ENCODE assay signal across 27 cellular contexts in genomic region chr5:134749415-134749814, GRCh38. TPM values are rescaled to one million over a fixed set of nuclear protein-coding genes. Genes with fewer than 3 reads are reported as not detected.
A peak's percentile ranks its signal among the peaks of the same experiment; 100 is the strongest.
DNase-seq lines count a peak whose midpoint lies in the region; ATAC-seq, FAIRE-seq and TF ChIP-seq lines count a peak whose summit lies in the region.
"Had no signal": no experiment of that assay in that cellular context is flagged by ENCODE, and none has a peak within 500 bp of the region (broad histone marks: within the 10 kb centered on the region; RNA-seq: fewer than 3 reads in every experiment).

No MANE protein-coding gene starts in this region.

- TF ChIP-seq RAD21 in GM12878 (IDR thresholded peaks at IDR 0.05; ENCODE audit: insufficient read depth, low read depth, low read length): no peak

- no peak overlapping the region for H3K4me3 ChIP-seq in BLaER1
- no peak overlapping the region for H3K4me3 ChIP-seq in HAP-1
- no peak overlapping the region for H3K4me3 ChIP-seq in GM12878
- no peak overlapping the region for H3K4me3 ChIP-seq in PC-3 (ENCODE audit: low read length)
- H3K4me3 ChIP-seq in stomach: no peak overlapping the region
- H3K4me3 ChIP-seq: cardiac muscle cell, MG63, SJCRH30, vagina had no signal

- RAD21 ChIA-PET in GM12878 (lab: Charles Lee; ENCODE audit: unreplicated experiment): no interaction called here

- H3K27ac ChIP-seq in BLaER1: no peak overlapping the region
- H3K27ac ChIP-seq in GM12878 (ENCODE audit: control insufficient read depth, insufficient read depth): no peak overlapping the region
- no peak overlapping the region for H3K27ac ChIP-seq in PC-3 (ENCODE audit: low read length)
- no peak overlapping the region for H3K27ac ChIP-seq in stomach
- H3K27ac ChIP-seq: cardiac muscle cell, SJCRH30, vagina had no signal

- peak overlapping the region; percentile 45 for H3K27ac Mint-ChIP-seq in memory B cell

- peaks cover 4% of the 10 kb centered on the region for H3K4me1 Mint-ChIP-seq in memory B cell

- no peaks in the 10 kb centered on the region for H3K27me3 ChIP-seq in BLaER1
- H3K27me3 ChIP-seq in HAP-1 (ENCODE audit: low read depth): no peaks in the 10 kb centered on the region
- H3K27me3 ChIP-seq in GM12878 (replicated peaks in 1 of 2; ENCODE audit: control insufficient read depth in 2 of 2, insufficient read depth in 2 of 2, low read length in 1 of 2): no peaks in the 10 kb centered on the region
- H3K27me3 ChIP-seq in PC-3 (ENCODE audit: low read length): no peaks in the 10 kb centered on the region
- H3K27me3 ChIP-seq in stomach: no peaks in the 10 kb centered on the region
- H3K27me3 ChIP-seq: cardiac muscle cell, MG63, SJCRH30, vagina had no signal

- peaks cover 3% of the 10 kb centered on the region for H3K36me3 Mint-ChIP-seq in memory B cell

- BruUV-seq in GM12878 (replicated peaks; lab: Mats Ljungman, UMichigan) (no TSS peak), PC-3 (replicated peaks; lab: Mats Ljungman, UMichigan) (no TSS peak)

- SMC1A ChIA-PET in GM12878 (lab: Charles Lee; ENCODE audit: uncharacterized antibody, unreplicated experiment): interaction anchor here (0.7 kb wide), 1 partner anchor 13 kb away, joined by 3 read pairs; no protein-coding TSS in a partner anchor

- no peak for TF ChIP-seq POLR2A in GM12878 (IDR thresholded peaks at IDR 0.05; ENCODE audit: low read depth, low read length)
- no peak for TF ChIP-seq POLR2A in stomach (IDR thresholded peaks at IDR 0.05)

- H3K36me3 ChIP-seq in BLaER1: peaks cover 48% of the 10 kb centered on the region
- H3K36me3 ChIP-seq in HAP-1 (replicated peaks): peaks cover 13% of the 10 kb centered on the region
- H3K36me3 ChIP-seq in GM12878 (ENCODE audit: control insufficient read depth in 2 of 2, insufficient read depth in 2 of 2, low read length in 1 of 2): no peaks in the 10 kb centered on the region; a peak in 2 of 4 replicates
- no peaks in the 10 kb centered on the region for H3K36me3 ChIP-seq in PC-3 (ENCODE audit: low read depth, low read length)
- peaks cover 0 to 39% (median 35%) of the 10 kb centered on the region in 4 donors for H3K36me3 ChIP-seq in stomach

- ATAC-seq in GM12878 (no peak), memory B cell (ENCODE audit: low read depth) (no peak), PC-3 (no peak), GM21529 (IDR thresholded peaks at IDR 0.05; ENCODE audit: unreplicated experiment) (no peak)
- ATAC-seq: left cardiac atrium had no signal

- peak; percentile 24 to 78 for DNase-seq in HAP-1 (ENCODE audit: low spot score in 2 of 2)
- no peak for DNase-seq in GM12878 (ENCODE audit: low read depth, low spot score)
- DNase-seq in memory B cell (ENCODE audit: low spot score in 2 of 2): no peak
- DNase-seq in PC-3: no peak
- DNase-seq in NCI-H146 (lab: John Stamatoyannopoulos, UW): no peak
- DNase-seq in stomach: no peak
- DNase-seq: activated CD4-positive, alpha-beta T cell treated with anti-CD3 and anti-CD28 coated beads for 1 hour; activated CD8-positive, alpha-beta memory T cell treated with anti-CD3 and anti-CD28 coated beads for 24 hours; activated T-cell treated with anti-CD3 and anti-CD28 coated beads, Interleukin-2, amount 50 U/mL, for 1 hour; amniotic stem cell; cortex of kidney; DND-41; left cardiac atrium; MG63; NCI-H1436 treated with DMSO at 0.1 percent for 48 hours; NCI-H524; NK-92 treated with Interleukin-12 subunit alpha and Interleukin-12 subunit beta, amount 100 ng/mL, for 24 hours; occipital lobe; SJCRH30; small intestine; stimulated activated CD4-positive, alpha-beta T cell treated with anti-CD3 and anti-CD28 coated beads, Interleukin-1b, Interleukin-23, amount 100 ng/mL, for 48 hours had no signal

- H3K4me1 ChIP-seq in BLaER1 (peaks cover 14% of the 10 kb centered on the region), HAP-1 (peaks cover 13% of the 10 kb centered on the region), GM12878 (ENCODE audit: control insufficient read depth, insufficient read depth, low read length) (no peaks in the 10 kb centered on the region), PC-3 (ENCODE audit: insufficient read depth, low read length) (no peaks in the 10 kb centered on the region), stomach (no peaks in the 10 kb centered on the region)
- H3K4me1 ChIP-seq: SJCRH30, vagina had no signal

- no peak overlapping the region for H3K4me3 Mint-ChIP-seq in memory B cell

- H3F3A ChIP-seq in PC-3 (ENCODE audit: low read length, unreplicated experiment): no peaks in the 10 kb centered on the region

- no peak for FAIRE-seq in GM12878 (lab: Jason Lieb, UNC)
- FAIRE-seq: endometrium, RCC 7860, small intestine had no signal

- TF ChIP-seq EP300 in GM12878 (IDR thresholded peaks at IDR 0.05; ENCODE audit: borderline replicate concordance in 1 of 2, control insufficient read depth in 1 of 2, low read depth in 2 of 2, low read length in 2 of 2) (no peak), stomach (IDR thresholded peaks at IDR 0.05) (no peak)

- H3K9me2 ChIP-seq in PC-3 (replicated peaks; ENCODE audit: low read length): no peaks in the 10 kb centered on the region

- H3K27me3 Mint-ChIP-seq in memory B cell: no peaks in the 10 kb centered on the region

- H3K4me2 ChIP-seq in BLaER1 (no peak overlapping the region), GM12878 (ENCODE audit: control insufficient read depth, insufficient read depth) (no peak overlapping the region), PC-3 (ENCODE audit: low read length) (no peak overlapping the region)

- 30% methylated on average over 3 of the region's 3 CpGs for WGBS in GM12878 (ENCODE audit: insufficient coverage, insufficient replicate concordance, low lambda C conversion rate, missing lambda C conversion rate)
- 88 to 100% (median 92%) methylated on average over 3 of the region's 3 CpGs for WGBS in stomach, 5 donors

- H4K20me1 ChIP-seq in BLaER1 (no peaks in the 10 kb centered on the region), GM12878 (ENCODE audit: control insufficient read depth, insufficient read depth) (no peaks in the 10 kb centered on the region), PC-3 (ENCODE audit: low read length) (no peaks in the 10 kb centered on the region)

- TF ChIP-seq CTCF in GM12878 (IDR thresholded peaks at IDR 0.05 in 2 of 3, conservative IDR thresholded peaks at IDR 0.05 in 1 of 3; ENCODE audit: control insufficient read depth in 2 of 3, extremely low read depth in 1 of 3, insufficient read depth in 1 of 3, low read depth in 3 of 3, low read length in 3 of 3): no peak
- no peak for TF ChIP-seq CTCF in PC-3 (conservative IDR thresholded peaks at IDR 0.05; ENCODE audit: low read depth, low read length)
- TF ChIP-seq CTCF in stomach (IDR thresholded peaks at IDR 0.05): no peak

- H3K9me3 ChIP-seq in BLaER1 (no peaks in the 10 kb centered on the region), HAP-1 (no peaks in the 10 kb centered on the region), GM12878 (replicated peaks; ENCODE audit: control insufficient read depth, insufficient read depth, low read length) (no peaks in the 10 kb centered on the region), PC-3 (ENCODE audit: low read length) (no peaks in the 10 kb centered on the region), stomach (no peaks in the 10 kb centered on the region)
- H3K9me3 ChIP-seq: MG63, SJCRH30, vagina had no signal

- 0 out of 2 replicates have a peak overlapping the region, but pooled peaks have one; percentile 6 for H3K9ac ChIP-seq in BLaER1
- no peak overlapping the region for H3K9ac ChIP-seq in GM12878 (ENCODE audit: control insufficient read depth, insufficient read depth, low read length)
- H3K9ac ChIP-seq in PC-3 (ENCODE audit: low read length): no peak overlapping the region

- in situ Hi-C loops in HAP-1 (cut with MboI; ENCODE audit: low sequenced_read_pairs) (no loop called here), GM12878 (cut with MboI) (loop anchor here (25.0 kb wide), 1 partner anchor 438 kb away; no protein-coding TSS in a partner anchor)

- no peaks in the 10 kb centered on the region for H3K9me3 Mint-ChIP-seq in memory B cell

- H2AFZ ChIP-seq in GM12878 (ENCODE audit: control insufficient read depth, low read depth, low read length) (no peak overlapping the region), PC-3 (ENCODE audit: low read length) (no peak overlapping the region)

- CTCF ChIA-PET in GM12878 (lab: Yijun Ruan, JAX) (interaction anchor here (0.6 to 0.9 kb wide), 3 partner anchors 10 to 44 kb away, joined by 3 to 4 read pairs (median 4); partner anchors contain the start of gene CAMLG), PC-3 (lab: Charles Lee) (no interaction called here)

- H3K79me2 ChIP-seq in GM12878 (ENCODE audit: control insufficient read depth, insufficient read depth, low read length) (no peaks in the 10 kb centered on the region), PC-3 (ENCODE audit: low read length) (no peaks in the 10 kb centered on the region)

- POLR2A ChIA-PET in GM12878 (lab: Charles Lee) (no interaction called here), PC-3 (lab: Charles Lee; ENCODE audit: unreplicated experiment) (no interaction called here)

- intact Hi-C loops in GM12878 (cut with micrococcal nuclease; ENCODE audit: unreplicated experiment): no loop called here
- intact Hi-C loops in PC-3 (cut with micrococcal nuclease): no loop called here
- intact Hi-C loops in stomach (cut with DNase I; ENCODE audit: low total_unique reads): no loop called here

RNA-seq across cellular contexts. Expression of gene DDX46, which starts 9.2 kb away (rescaled TPM):
- total RNA-seq in GM12878 (2013; cell fraction: nucleolus; rRNA removed): 129 and 137 TPM in 2 replicates
- 39.1 and 39.6 TPM in 2 replicates for total RNA-seq in GM12878 (2014; rRNA removed)
- total RNA-seq in GM12878 (2014; rRNA removed; fragmentation: Illumina TruSeq; extraction: Trizol): 64.9 and 67.3 TPM in 2 replicates
- 55.6 and 61.8 TPM in 2 replicates for total RNA-seq in GM12878 (2021)
- 21.9 TPM for polyA plus RNA-seq in GM12878 (2011; ENCODE audit: low read depth)
- polyA plus RNA-seq in GM12878 (2011; rRNA removed): 46.9 and 72.1 TPM in 2 replicates
- 17.4 and 20.9 TPM in 2 replicates for polyA plus RNA-seq in GM12878 (2011; cell fraction: cytosol; rRNA removed)
- 42.9 and 50.9 TPM in 2 replicates for polyA plus RNA-seq in GM12878 (2011; cell fraction: nucleus; rRNA removed)
- polyA plus RNA-seq in GM12878 (2012): 33.0 and 34.2 TPM in 2 replicates
- polyA plus RNA-seq in GM12878 (2014; fragmentation: Illumina TruSeq; extraction: Trizol): 77.1 and 94.9 TPM in 2 replicates
- polyA plus RNA-seq in GM12878 (2014; fragmentation: Nextera tagmentation; extraction: Ambion mirVana): 10 to 100 TPM; 23.0 to 31.3 TPM
- 43.0 and 44.8 TPM in 2 replicates for polyA plus RNA-seq in GM12878 (2014; rRNA removed)
- 10 to 100 TPM; 37.6 to 38.8 TPM for polyA plus RNA-seq in GM12878 (2016; fragmentation: Nextera tagmentation; extraction: Ambion mirVana)
- 34.4 and 59.2 TPM in 2 replicates for polyA minus RNA-seq in GM12878 (2011; rRNA and poly(A)+ RNA removed)
- polyA minus RNA-seq in GM12878 (2011; cell fraction: cytosol; rRNA and poly(A)+ RNA removed): 24.8 and 34.1 TPM in 2 replicates
- polyA minus RNA-seq in GM12878 (2011; cell fraction: nucleus; rRNA and poly(A)+ RNA removed): 26.8 and 61.6 TPM in 2 replicates
- total RNA-seq in PC-3 (2014; rRNA removed): 29.0 and 36.8 TPM in 2 replicates
- 10 to 100 TPM; 19.7 to 64.6 (median 53.7) TPM for total RNA-seq in stomach
- polyA plus RNA-seq in stomach: 10 to 100 TPM; 10.0 to 17.1 (median 13.8) TPM

RNA-seq across cellular contexts. Expression of gene CAMLG, which starts 11.1 kb away (rescaled TPM):
- total RNA-seq in GM12878 (2013; cell fraction: nucleolus; rRNA removed): 7.4 and 8.3 TPM in 2 replicates
- 30.2 and 30.9 TPM in 2 replicates for total RNA-seq in GM12878 (2014; rRNA removed)
- 25.2 and 26.2 TPM in 2 replicates for total RNA-seq in GM12878 (2014; rRNA removed; fragmentation: Illumina TruSeq; extraction: Trizol)
- total RNA-seq in GM12878 (2021): 25.7 and 28.8 TPM in 2 replicates
- 18.4 TPM for polyA plus RNA-seq in GM12878 (2011; ENCODE audit: low read depth)
- 22.4 and 29.4 TPM in 2 replicates for polyA plus RNA-seq in GM12878 (2011; rRNA removed)
- 8.7 and 9.4 TPM in 2 replicates for polyA plus RNA-seq in GM12878 (2011; cell fraction: cytosol; rRNA removed)
- 6.6 and 7.1 TPM in 2 replicates for polyA plus RNA-seq in GM12878 (2011; cell fraction: nucleus; rRNA removed)
- 36.1 and 38.2 TPM in 2 replicates for polyA plus RNA-seq in GM12878 (2012)
- 20.7 and 24.1 TPM in 2 replicates for polyA plus RNA-seq in GM12878 (2014; fragmentation: Illumina TruSeq; extraction: Trizol)
- polyA plus RNA-seq in GM12878 (2014; fragmentation: Nextera tagmentation; extraction: Ambion mirVana): 10 to 100 TPM; 27.0 to 51.7 TPM
- 18.5 and 21.9 TPM in 2 replicates for polyA plus RNA-seq in GM12878 (2014; rRNA removed)
- polyA plus RNA-seq in GM12878 (2016; fragmentation: Nextera tagmentation; extraction: Ambion mirVana): 10 to 100 TPM; 25.1 to 25.7 TPM
- polyA minus RNA-seq in GM12878 (2011; rRNA and poly(A)+ RNA removed): 3.9 and 4.2 TPM in 2 replicates
- polyA minus RNA-seq in GM12878 (2011; cell fraction: cytosol; rRNA and poly(A)+ RNA removed): 3.9 and 4.9 TPM in 2 replicates
- 2.1 and 5.3 TPM in 2 replicates for polyA minus RNA-seq in GM12878 (2011; cell fraction: nucleus; rRNA and poly(A)+ RNA removed)
- 12.9 and 19.5 TPM in 2 replicates for total RNA-seq in PC-3 (2014; rRNA removed)
- total RNA-seq in stomach: 10 to 100 TPM; 14.2 to 46.7 (median 19.4) TPM
- 10 to 100 TPM; 26.3 to 71.0 (median 44.3) TPM for polyA plus RNA-seq in stomach

Comparison
In these comparisons a context has a peak if more than half of its experiments do, and no peak if none do; other contexts are left out.
1. DNase-seq: peak in HAP-1 (2 of 2); none in GM12878 (single experiment), memory B cell (0 of 2), PC-3 (single experiment), NCI-H146 (single experiment) and stomach (single experiment).